ENCODE assay signal across 8 cellular contexts in the genomic region with DNA sequence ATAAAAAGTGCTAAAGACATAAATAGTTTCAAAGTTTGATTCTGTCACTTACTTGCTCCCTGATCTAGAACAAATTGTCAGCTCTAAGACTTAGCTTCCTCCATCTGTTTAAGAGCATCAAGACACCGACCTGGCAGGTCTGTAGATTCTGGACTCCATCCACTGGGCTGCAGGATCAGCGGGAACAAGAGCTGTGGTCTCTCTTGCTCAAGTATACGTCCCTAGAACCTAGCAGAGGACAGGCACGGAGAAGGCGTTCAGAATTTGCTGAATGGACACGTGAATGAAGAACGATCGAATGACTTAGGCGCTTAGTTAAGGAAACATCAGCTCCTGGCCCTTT. TPM values are rescaled to one million over a fixed set of nuclear protein-coding genes. Genes with fewer than 3 reads are reported as not detected.
DNase-seq lines count a peak whose midpoint lies in the region; ATAC-seq lines count a peak whose summit lies in the region.

No MANE protein-coding gene starts in this region.

- H3K36me3 ChIP-seq in naive thymus-derived CD4-positive, alpha-beta T cell (ENCODE audit: control insufficient read depth in 2 of 3, insufficient read depth in 3 of 3, low read length in 3 of 3): no peaks in the 10 kb centered on the region

- POLR2A ChIA-PET in naive thymus-derived CD4-positive, alpha-beta T cell (lab: Charles Lee): interaction anchor here (0.5 kb wide), 1 partner anchor 1389 kb away, joined by 4 read pairs; no protein-coding TSS in a partner anchor

- H3K27ac ChIP-seq in naive thymus-derived CD4-positive, alpha-beta T cell (ENCODE audit: low read depth, low read length): no peak overlapping the region

- CTCF ChIA-PET in naive thymus-derived CD4-positive, alpha-beta T cell (lab: Charles Lee): no interaction called here

- H3K4me3 ChIP-seq in naive thymus-derived CD4-positive, alpha-beta T cell (ENCODE audit: low read length): no peak overlapping the region

- peaks cover 39 to 70% (median 41%) of the 10 kb centered on the region in 5 donors for H3K27me3 Mint-ChIP-seq in naive thymus-derived CD4-positive, alpha-beta T cell

- peak overlapping the region; percentile 25 to 78 (median 52) for H3K4me3 Mint-ChIP-seq in naive thymus-derived CD4-positive, alpha-beta T cell

- DNase-seq in ELF-1 (ENCODE audit: low read depth, low spot score) (peak; percentile 46), NCI-H524 treated with DMSO at 0.1 percent for 48 hours (lab: John Stamatoyannopoulos, UW) (peak; percentile 13), dermis blood vessel endothelial cell (peak; percentile 34), GOT3 (lab: John Stamatoyannopoulos, UW) (no peak), NCI-H1048 (lab: John Stamatoyannopoulos, UW) (no peak)
- DNase-seq in naive thymus-derived CD4-positive, alpha-beta T cell: no peak

- H3K9me3 ChIP-seq in naive thymus-derived CD4-positive, alpha-beta T cell (ENCODE audit: control insufficient read depth in 2 of 3, low read length in 3 of 3): no peaks in the 10 kb centered on the region

- intact Hi-C loops in naive thymus-derived CD4-positive, alpha-beta T cell (cut with micrococcal nuclease): loop anchor here in 1 of 2 donors (5.0 kb wide), 1 partner anchor 34 kb away; a partner anchor contains a TSS

- H3K4me1 Mint-ChIP-seq in naive thymus-derived CD4-positive, alpha-beta T cell: peaks cover 0 to 19% (median 10%) of the 10 kb centered on the region in 7 donors

- H3K27me3 ChIP-seq in naive thymus-derived CD4-positive, alpha-beta T cell (ENCODE audit: control insufficient read depth in 2 of 2, insufficient read depth in 2 of 2, low read length in 2 of 2): peaks cover 3% of the 10 kb centered on the region in 2 donors

- no peaks in the 10 kb centered on the region for H3K4me1 ChIP-seq in naive thymus-derived CD4-positive, alpha-beta T cell (ENCODE audit: control insufficient read depth in 2 of 2, insufficient read depth in 2 of 2, low read length in 2 of 2)

- peaks cover 0 to 3% (median 0%) of the 10 kb centered on the region in 5 donors for H3K36me3 Mint-ChIP-seq in naive thymus-derived CD4-positive, alpha-beta T cell

- H3K27ac Mint-ChIP-seq in naive thymus-derived CD4-positive, alpha-beta T cell: no peak overlapping the region

- no peak for ATAC-seq in naive thymus-derived CD4-positive, alpha-beta T cell
- no peak for ATAC-seq in GM18519 (IDR thresholded peaks at IDR 0.05; ENCODE audit: low FRiP score, unreplicated experiment)
- ATAC-seq in GM21447 (IDR thresholded peaks at IDR 0.05; ENCODE audit: unreplicated experiment): no peak

- no peaks in the 10 kb centered on the region for H3K9me3 Mint-ChIP-seq in naive thymus-derived CD4-positive, alpha-beta T cell

RNA-seq across cellular contexts. Expression of a gene that starts 1.1 kb away (rescaled TPM):
- 4.0 and 5.3 TPM in 2 replicates for total RNA-seq in dermis blood vessel endothelial cell
- total RNA-seq in naive thymus-derived CD4-positive, alpha-beta T cell: not detected
- polyA plus RNA-seq in naive thymus-derived CD4-positive, alpha-beta T cell: not detected

RNA-seq across cellular contexts. Expression of a gene that starts 33.5 kb away (rescaled TPM):
- 67.2 and 93.2 TPM in 2 replicates for total RNA-seq in dermis blood vessel endothelial cell
- total RNA-seq in naive thymus-derived CD4-positive, alpha-beta T cell: 10 to 100 TPM; 13.9 to 33.0 (median 22.7) TPM
- 10 to 100 TPM; 11.3 to 14.8 TPM for polyA plus RNA-seq in naive thymus-derived CD4-positive, alpha-beta T cell

Comparison
In these comparisons a context has a peak if more than half of its experiments do, and no peak if none do; other contexts are left out.
1. DNase-seq: peak in ELF-1 (single experiment), NCI-H524 treated with DMSO at 0.1 percent for 48 hours (single experiment) and dermis blood vessel endothelial cell (single experiment); none in naive thymus-derived CD4-positive, alpha-beta T cell (0 of 9), GOT3 (single experiment) and NCI-H1048 (single experiment).